Comparison of ENCODE assay signal across 29 cellular contexts in genomic region chr20:15047561-15047960, GRCh38.
"Had no signal": no experiment of that assay in that cellular context is flagged by ENCODE, and none has a peak within 500 bp of the region (broad histone marks: within the 10 kb centered on the region; RNA-seq: fewer than 3 reads in every experiment).

No MANE protein-coding gene starts in this region.

- H3K4me3 Mint-ChIP-seq: activated CD4-positive, alpha-beta memory T cell treated with anti-CD3 and anti-CD28 coated beads, Interleukin-2, amount 10 ng/mL, durations not matched to agents 7 days and 5 days; activated CD4-positive, alpha-beta T cell treated with anti-CD3 and anti-CD28 coated beads for 36 hours; activated CD4-positive, alpha-beta T cell treated with anti-CD3 and anti-CD28 coated beads, Interleukin-2, amount 10 ng/mL, durations not matched to agents 24 days and 14 days; activated naive CD4-positive, alpha-beta T cell treated with anti-CD3 and anti-CD28 coated beads, Interleukin-2, amount 10 ng/mL, durations not matched to agents 7 days and 5 days; activated naive CD8-positive, alpha-beta T cell treated with anti-CD3 and anti-CD28 coated beads, Interleukin-2, amount 10 ng/mL, durations not matched to agents 7 days and 5 days; activated T-cell treated with anti-CD3 and anti-CD28 coated beads, Interleukin-2, amount 50 U/mL, for 24 hours; activated T-cell treated with anti-CD3 and anti-CD28 coated beads, Interleukin-2, amount 50 U/mL, for 72 hours; brain; central memory CD8-positive, alpha-beta T cell; dendritic cell treated with granulocyte-macrophage colony-stimulating factor and Interleukin-4, amounts not matched to agents 40 ng/mL and 50 ng/mL, for 4 days; endodermal cell had no signal

- H3K27ac Mint-ChIP-seq: activated CD4-positive, alpha-beta memory T cell treated with anti-CD3 and anti-CD28 coated beads, Interleukin-2, amount 10 ng/mL, durations not matched to agents 7 days and 5 days; activated CD4-positive, alpha-beta T cell treated with anti-CD3 and anti-CD28 coated beads for 36 hours; activated CD4-positive, alpha-beta T cell treated with anti-CD3 and anti-CD28 coated beads, Interleukin-2, amount 10 ng/mL, durations not matched to agents 24 days and 14 days; activated naive CD4-positive, alpha-beta T cell treated with anti-CD3 and anti-CD28 coated beads, Interleukin-2, amount 10 ng/mL, durations not matched to agents 7 days and 5 days; activated naive CD4-positive, alpha-beta T cell treated with anti-CD3 and anti-CD28 coated beads, Interleukin-2, amount 50 U/mL, for 72 hours; activated naive CD8-positive, alpha-beta T cell treated with anti-CD3 and anti-CD28 coated beads, Interleukin-2, amount 10 ng/mL, durations not matched to agents 7 days and 5 days; activated T-cell treated with anti-CD3 and anti-CD28 coated beads, Interleukin-2, amount 50 U/mL, for 24 hours; activated T-cell treated with anti-CD3 and anti-CD28 coated beads, Interleukin-2, amount 50 U/mL, for 72 hours; brain; dendritic cell treated with granulocyte-macrophage colony-stimulating factor and Interleukin-4, amounts not matched to agents 40 ng/mL and 50 ng/mL, for 4 days; endodermal cell had no signal

- H3K4me1 Mint-ChIP-seq: activated CD4-positive, alpha-beta memory T cell treated with anti-CD3 and anti-CD28 coated beads, Interleukin-2, amount 10 ng/mL, durations not matched to agents 7 days and 5 days; activated CD4-positive, alpha-beta T cell treated with anti-CD3 and anti-CD28 coated beads for 36 hours; activated CD4-positive, alpha-beta T cell treated with anti-CD3 and anti-CD28 coated beads, Interleukin-2, amount 10 ng/mL, durations not matched to agents 24 days and 14 days; activated naive CD4-positive, alpha-beta T cell treated with anti-CD3 and anti-CD28 coated beads, Interleukin-2, amount 10 ng/mL, durations not matched to agents 7 days and 5 days; activated naive CD8-positive, alpha-beta T cell treated with anti-CD3 and anti-CD28 coated beads, Interleukin-2, amount 10 ng/mL, durations not matched to agents 7 days and 5 days; central memory CD8-positive, alpha-beta T cell; endodermal cell had no signal

- H3K4me3 ChIP-seq: ascending aorta, breast epithelium, cardiac muscle cell, coronary artery, dorsolateral prefrontal cortex had no signal

- H3K4me1 ChIP-seq: ascending aorta, breast epithelium had no signal

- H3K9me3 ChIP-seq: ascending aorta, breast epithelium had no signal

- H3K27ac ChIP-seq: ascending aorta, breast epithelium, cardiac muscle cell, coronary artery, dorsolateral prefrontal cortex had no signal

- H3K27me3 Mint-ChIP-seq: activated CD4-positive, alpha-beta memory T cell treated with anti-CD3 and anti-CD28 coated beads, Interleukin-2, amount 10 ng/mL, durations not matched to agents 7 days and 5 days; activated CD4-positive, alpha-beta T cell treated with anti-CD3 and anti-CD28 coated beads for 36 hours; activated CD4-positive, alpha-beta T cell treated with anti-CD3 and anti-CD28 coated beads, Interleukin-2, amount 10 ng/mL, durations not matched to agents 24 days and 14 days; activated naive CD4-positive, alpha-beta T cell treated with anti-CD3 and anti-CD28 coated beads, Interleukin-2, amount 10 ng/mL, durations not matched to agents 7 days and 5 days; activated naive CD8-positive, alpha-beta T cell treated with anti-CD3 and anti-CD28 coated beads, Interleukin-2, amount 10 ng/mL, durations not matched to agents 7 days and 5 days; activated T-cell treated with anti-CD3 and anti-CD28 coated beads, Interleukin-2, amount 50 U/mL, for 24 hours; central memory CD8-positive, alpha-beta T cell; dendritic cell treated with granulocyte-macrophage colony-stimulating factor and Interleukin-4, amounts not matched to agents 40 ng/mL and 50 ng/mL, for 4 days had no signal

- H3K9me3 Mint-ChIP-seq: endodermal cell had no signal

- ATAC-seq: activated CD4-positive, alpha-beta T cell treated with anti-CD3 and anti-CD28 coated beads for 36 hours; activated naive CD4-positive, alpha-beta T cell treated with anti-CD3 and anti-CD28 coated beads, Interleukin-2, amount 50 U/mL, for 72 hours; activated T-cell treated with anti-CD3 and anti-CD28 coated beads, Interleukin-2, amount 50 U/mL, for 72 hours; esophagus mucosa had no signal

- H3K27me3 ChIP-seq: ascending aorta, breast epithelium, cardiac muscle cell, dorsolateral prefrontal cortex had no signal

- H3K36me3 Mint-ChIP-seq: activated naive CD4-positive, alpha-beta T cell treated with anti-CD3 and anti-CD28 coated beads, Interleukin-2, amount 10 ng/mL, durations not matched to agents 7 days and 5 days; activated naive CD4-positive, alpha-beta T cell treated with anti-CD3 and anti-CD28 coated beads, Interleukin-2, amount 50 U/mL, for 72 hours; activated naive CD8-positive, alpha-beta T cell treated with anti-CD3 and anti-CD28 coated beads, Interleukin-2, amount 10 ng/mL, durations not matched to agents 7 days and 5 days had no signal

- DNase-seq: activated CD4-positive, alpha-beta memory T cell treated with anti-CD3 and anti-CD28 coated beads, Interleukin-2, amount 10 ng/mL, durations not matched to agents 7 days and 5 days; activated CD4-positive, alpha-beta T cell treated with anti-CD3 and anti-CD28 coated beads for 36 hours; activated CD4-positive, alpha-beta T cell treated with anti-CD3 and anti-CD28 coated beads, Interleukin-2, amount 10 ng/mL, durations not matched to agents 24 days and 14 days; activated CD4-positive, alpha-beta T cell treated with anti-CD3 and anti-CD28 coated beads, Interleukin-2, amount 50 U/mL, for 4 hours; activated CD4-positive, CD25-positive, alpha-beta regulatory T cell; activated CD4-positive, CD25-positive, alpha-beta regulatory T cell treated with anti-CD3 and anti-CD28 coated beads, Interleukin-2, amount 50 U/mL, for 72 hours; activated CD8-positive, alpha-beta memory T cell treated with anti-CD3 and anti-CD28 coated beads, Interleukin-2, amount 50 U/mL, for 48 hours; activated gamma-delta T cell; activated naive CD4-positive, alpha-beta T cell; activated naive CD4-positive, alpha-beta T cell treated with anti-CD3 and anti-CD28 coated beads, Interleukin-2, amount 10 ng/mL, durations not matched to agents 7 days and 5 days; activated naive CD8-positive, alpha-beta T cell treated with anti-CD3 and anti-CD28 coated beads, Interleukin-2, amount 10 ng/mL, durations not matched to agents 7 days and 5 days; activated T-cell treated with anti-CD3 and anti-CD28 coated beads for 4 hours; activated T-cell treated with anti-CD3 and anti-CD28 coated beads, Interleukin-2, amount 50 U/mL, for 24 hours; activated T-cell treated with anti-CD3 and anti-CD28 coated beads, Interleukin-2, amount 50 U/mL, for 72 hours; dorsolateral prefrontal cortex; effector memory CD4-positive, alpha-beta T cell; endodermal cell; foreskin fibroblast; head of caudate nucleus; T-helper 2 cell had no signal

- H3K36me3 ChIP-seq: ascending aorta, breast epithelium, cardiac muscle cell had no signal
